Comparison of ENCODE assay signal across 16 cellular contexts in genomic region chr4:183401473-183401872, GRCh38.
"Had no signal": no experiment of that assay in that cellular context is flagged by ENCODE, and none has a peak within 500 bp of the region (broad histone marks: within the 10 kb centered on the region; RNA-seq: fewer than 3 reads in every experiment).

No MANE protein-coding gene starts in this region.

- ATAC-seq: esophagus mucosa, gastrocnemius medialis, heart right ventricle, left lobe of liver, natural killer cell had no signal

- H3K27me3 ChIP-seq: dorsolateral prefrontal cortex, gastrocnemius medialis, heart right ventricle, right atrium auricular region, testis, tibial nerve had no signal

- H3K36me3 ChIP-seq: gastrocnemius medialis, heart right ventricle, right atrium auricular region, tibial nerve had no signal

- H3K4me3 ChIP-seq: dorsolateral prefrontal cortex, gastrocnemius medialis, heart right ventricle, right atrium auricular region, testis, tibial nerve had no signal

- DNase-seq: cortex of kidney; dorsolateral prefrontal cortex; effector CD8-positive, alpha-beta T cell; gastrocnemius medialis; heart right ventricle; hypothalamus; kidney glomerular epithelial cell; natural killer cell; small intestine; stimulated activated CD4-positive, alpha-beta T cell treated with anti-CD3 and anti-CD28 coated beads, Interleukin-2, amount 100 ng/mL, for 48 hours; stimulated activated naive CD4-positive, alpha-beta T cell treated with Interleukin-2 at 50 U/mL for 16 hours; testis had no signal

- H3K9me3 ChIP-seq: gastrocnemius medialis, heart right ventricle, right atrium auricular region, testis, tibial nerve had no signal

- H3K27ac ChIP-seq: dorsolateral prefrontal cortex, gastrocnemius medialis, heart right ventricle, right atrium auricular region, testis, tibial nerve had no signal
